18 cellular contexts compared by ENCODE assay signal in genomic region chr5:111398013-111398412, GRCh38.
A peak's percentile ranks its signal among the peaks of the same experiment; 100 is the strongest.
DNase-seq lines count a peak whose midpoint lies in the region; ATAC-seq, FAIRE-seq and TF ChIP-seq lines count a peak whose summit lies in the region.
"Had no signal": no experiment of that assay in that cellular context is flagged by ENCODE, and none has a peak within 500 bp of the region (broad histone marks: within the 10 kb centered on the region; RNA-seq: fewer than 3 reads in every experiment).

No MANE protein-coding gene starts in this region.

- FAIRE-seq in small intestine (lab: Jason Lieb, UNC): no peak
- FAIRE-seq: K562 had no signal

- no peaks in the 10 kb centered on the region for H3K27me3 Mint-ChIP-seq in activated CD4-positive, alpha-beta T cell treated with anti-CD3 and anti-CD28 coated beads for 36 hours
- H3K27me3 Mint-ChIP-seq in activated CD4-positive, alpha-beta T cell treated with anti-CD3 and anti-CD28 coated beads, Interleukin-2, amount 10 ng/mL, durations not matched to agents 24 days and 14 days: no peaks in the 10 kb centered on the region
- no peaks in the 10 kb centered on the region for H3K27me3 Mint-ChIP-seq in CD4-positive, alpha-beta T cell
- H3K27me3 Mint-ChIP-seq in activated naive CD8-positive, alpha-beta T cell treated with anti-CD3 and anti-CD28 coated beads for 36 hours: no peaks in the 10 kb centered on the region

- peaks cover 65% of the 10 kb centered on the region for H3K36me3 Mint-ChIP-seq in activated CD4-positive, alpha-beta T cell treated with anti-CD3 and anti-CD28 coated beads for 36 hours (ENCODE audit: low read depth)
- peaks cover 56% of the 10 kb centered on the region for H3K36me3 Mint-ChIP-seq in activated CD4-positive, alpha-beta T cell treated with anti-CD3 and anti-CD28 coated beads, Interleukin-2, amount 10 ng/mL, durations not matched to agents 24 days and 14 days (ENCODE audit: low read depth)
- H3K36me3 Mint-ChIP-seq in CD4-positive, alpha-beta T cell (ENCODE audit: low read depth): peaks cover 100% of the 10 kb centered on the region
- H3K36me3 Mint-ChIP-seq in activated naive CD8-positive, alpha-beta T cell treated with anti-CD3 and anti-CD28 coated beads for 36 hours: peaks cover 61% of the 10 kb centered on the region

- TF ChIP-seq CTCF in CD4-positive, alpha-beta T cell (IDR thresholded peaks at IDR 0.05): no peak

- peak; percentile 65 for ATAC-seq in activated CD4-positive, alpha-beta T cell treated with anti-CD3 and anti-CD28 coated beads for 36 hours
- no peak for ATAC-seq in CD4-positive, alpha-beta T cell (ENCODE audit: poor library complexity)
- ATAC-seq in HG02870 (IDR thresholded peaks at IDR 0.05; ENCODE audit: unreplicated experiment): peak; percentile 81
- ATAC-seq in GM18858 (IDR thresholded peaks at IDR 0.05; ENCODE audit: unreplicated experiment): no peak
- ATAC-seq: K562 had no signal

- POLR2A ChIA-PET in activated CD4-positive, alpha-beta T cell treated with anti-CD3 and anti-CD28 coated beads for 36 hours (lab: Charles Lee): no interaction called here
- POLR2A ChIA-PET in CD4-positive, alpha-beta T cell (lab: Charles Lee): interaction anchor here (1.1 kb wide), 1 partner anchor 10 kb away, joined by 3 read pairs; no protein-coding TSS in a partner anchor

- 54 to 74% (median 63%) methylated on average over 2 of the region's 2 CpGs for WGBS in small intestine, 3 donors

- CTCF ChIA-PET in activated CD4-positive, alpha-beta T cell treated with anti-CD3 and anti-CD28 coated beads for 36 hours (lab: Charles Lee): no interaction called here
- CTCF ChIA-PET in CD4-positive, alpha-beta T cell (lab: Charles Lee): no interaction called here

- intact Hi-C loops in activated CD4-positive, alpha-beta T cell treated with anti-CD3 and anti-CD28 coated beads for 36 hours (cut with DNase I, micrococcal nuclease): no loop called here
- intact Hi-C loops in activated CD4-positive, alpha-beta T cell treated with anti-CD3 and anti-CD28 coated beads, Interleukin-2, amount 10 ng/mL, durations not matched to agents 24 days and 14 days (cut with micrococcal nuclease): no loop called here
- intact Hi-C loops in CD4-positive, alpha-beta T cell (cut with DNase I, micrococcal nuclease): no loop called here

- H3K27ac Mint-ChIP-seq in activated CD4-positive, alpha-beta T cell treated with anti-CD3 and anti-CD28 coated beads for 36 hours: no peak overlapping the region
- no peak overlapping the region for H3K27ac Mint-ChIP-seq in activated CD4-positive, alpha-beta T cell treated with anti-CD3 and anti-CD28 coated beads, Interleukin-2, amount 10 ng/mL, durations not matched to agents 24 days and 14 days
- peak overlapping the region; percentile 43 for H3K27ac Mint-ChIP-seq in CD4-positive, alpha-beta T cell
- peak overlapping the region; percentile 54 for H3K27ac Mint-ChIP-seq in activated naive CD8-positive, alpha-beta T cell treated with anti-CD3 and anti-CD28 coated beads for 36 hours

- no peaks in the 10 kb centered on the region for H3K4me1 ChIP-seq in small intestine (ENCODE audit: control insufficient read depth in 2 of 2, insufficient read depth in 1 of 2, low read depth in 1 of 2, low read length in 1 of 2)
- H3K4me1 ChIP-seq: Peyer's patch had no signal

- H3K9me3 Mint-ChIP-seq in activated CD4-positive, alpha-beta T cell treated with anti-CD3 and anti-CD28 coated beads for 36 hours (ENCODE audit: low read depth): peaks cover 6% of the 10 kb centered on the region
- peaks cover 5% of the 10 kb centered on the region for H3K9me3 Mint-ChIP-seq in activated CD4-positive, alpha-beta T cell treated with anti-CD3 and anti-CD28 coated beads, Interleukin-2, amount 10 ng/mL, durations not matched to agents 24 days and 14 days
- H3K9me3 Mint-ChIP-seq in CD4-positive, alpha-beta T cell: no peaks in the 10 kb centered on the region
- H3K9me3 Mint-ChIP-seq in activated naive CD8-positive, alpha-beta T cell treated with anti-CD3 and anti-CD28 coated beads for 36 hours: no peaks in the 10 kb centered on the region

- H3K36me3 ChIP-seq in small intestine (ENCODE audit: control insufficient read depth in 2 of 2, insufficient read depth in 2 of 2, low read length in 2 of 2): no peaks in the 10 kb centered on the region
- H3K36me3 ChIP-seq: Peyer's patch had no signal

- no peak overlapping the region for H3K27ac ChIP-seq in CD4-positive, alpha-beta T cell (ENCODE audit: low read depth, low read length)
- H3K27ac ChIP-seq in small intestine (ENCODE audit: low read depth in 1 of 2, low read length in 1 of 2): no peak overlapping the region
- H3K27ac ChIP-seq: Peyer's patch had no signal

- no peaks in the 10 kb centered on the region for H3K9me3 ChIP-seq in CD4-positive, alpha-beta T cell (ENCODE audit: control insufficient read depth, low read length)
- no peaks in the 10 kb centered on the region for H3K9me3 ChIP-seq in small intestine (ENCODE audit: control insufficient read depth, low read depth)
- H3K9me3 ChIP-seq: Peyer's patch had no signal

- no peaks in the 10 kb centered on the region for H3K27me3 ChIP-seq in CD4-positive, alpha-beta T cell (ENCODE audit: control insufficient read depth, insufficient read depth, low read length)
- no peaks in the 10 kb centered on the region for H3K27me3 ChIP-seq in small intestine (ENCODE audit: control insufficient read depth in 2 of 2, insufficient read depth in 2 of 2, low read length in 2 of 2)
- H3K27me3 ChIP-seq: Peyer's patch had no signal

- no peak for DNase-seq in activated CD4-positive, alpha-beta T cell treated with anti-CD3 and anti-CD28 coated beads for 36 hours
- no peak for DNase-seq in activated CD4-positive, alpha-beta T cell treated with anti-CD3 and anti-CD28 coated beads, Interleukin-2, amount 10 ng/mL, durations not matched to agents 24 days and 14 days
- DNase-seq in CD4-positive, alpha-beta T cell: no peak
- no peak for DNase-seq in activated naive CD8-positive, alpha-beta T cell treated with anti-CD3 and anti-CD28 coated beads for 36 hours
- no peak for DNase-seq in small intestine
- DNase-seq in 8988T: no peak
- DNase-seq: C1 segment of cervical spinal cord, Calu3, H7, NCI-H1048, NCI-H146, NCI-H2081 treated with DMSO at 0.1 percent for 48 hours, NCI-H524, Peyer's patch, SHP77 had no signal

- peaks cover 27% of the 10 kb centered on the region for H3K4me1 Mint-ChIP-seq in activated CD4-positive, alpha-beta T cell treated with anti-CD3 and anti-CD28 coated beads for 36 hours
- H3K4me1 Mint-ChIP-seq in activated CD4-positive, alpha-beta T cell treated with anti-CD3 and anti-CD28 coated beads, Interleukin-2, amount 10 ng/mL, durations not matched to agents 24 days and 14 days: peaks cover 10% of the 10 kb centered on the region
- H3K4me1 Mint-ChIP-seq in CD4-positive, alpha-beta T cell (ENCODE audit: low read depth): peaks cover 35% of the 10 kb centered on the region
- H3K4me1 Mint-ChIP-seq in activated naive CD8-positive, alpha-beta T cell treated with anti-CD3 and anti-CD28 coated beads for 36 hours: peaks cover 35% of the 10 kb centered on the region

- no peak overlapping the region for H3K4me3 Mint-ChIP-seq in activated CD4-positive, alpha-beta T cell treated with anti-CD3 and anti-CD28 coated beads for 36 hours
- no peak overlapping the region for H3K4me3 Mint-ChIP-seq in activated CD4-positive, alpha-beta T cell treated with anti-CD3 and anti-CD28 coated beads, Interleukin-2, amount 10 ng/mL, durations not matched to agents 24 days and 14 days
- no peak overlapping the region for H3K4me3 Mint-ChIP-seq in CD4-positive, alpha-beta T cell
- H3K4me3 Mint-ChIP-seq in activated naive CD8-positive, alpha-beta T cell treated with anti-CD3 and anti-CD28 coated beads for 36 hours: no peak overlapping the region

- H3K4me3 ChIP-seq in small intestine (ENCODE audit: low read depth in 1 of 2, low read length in 2 of 2): no peak overlapping the region
- H3K4me3 ChIP-seq: K562, Peyer's patch had no signal

Comparison
In these comparisons a context has a peak if more than half of its experiments do, and no peak if none do; other contexts are left out.
1. ATAC-seq: peak in activated CD4-positive, alpha-beta T cell treated with anti-CD3 and anti-CD28 coated beads for 36 hours (single experiment) and HG02870 (single experiment); none in CD4-positive, alpha-beta T cell (single experiment) and GM18858 (single experiment).
2. H3K27ac Mint-ChIP-seq: peak in CD4-positive, alpha-beta T cell (single experiment) and activated naive CD8-positive, alpha-beta T cell treated with anti-CD3 and anti-CD28 coated beads for 36 hours (single experiment); none in activated CD4-positive, alpha-beta T cell treated with anti-CD3 and anti-CD28 coated beads for 36 hours (single experiment) and activated CD4-positive, alpha-beta T cell treated with anti-CD3 and anti-CD28 coated beads, Interleukin-2, amount 10 ng/mL, durations not matched to agents 24 days and 14 days (single experiment).